In genomic region chr10:62710182-62710581, GRCh38 we compare ENCODE assay signal across 18 cellular contexts.
DNase-seq lines count a peak whose midpoint lies in the region; ATAC-seq and TF ChIP-seq lines count a peak whose summit lies in the region.
"Had no signal": no experiment of that assay in that cellular context is flagged by ENCODE, and none has a peak within 500 bp of the region (broad histone marks: within the 10 kb centered on the region; RNA-seq: fewer than 3 reads in every experiment).

No MANE protein-coding gene starts in this region.

- no peak overlapping the region for H3K27ac Mint-ChIP-seq in Calu3 (ENCODE audit: unreplicated experiment)
- H3K27ac Mint-ChIP-seq: activated T-cell treated with anti-CD3 and anti-CD28 coated beads, Interleukin-2, amount 50 U/mL, for 72 hours had no signal

- H3K4me1 Mint-ChIP-seq in Calu3 (ENCODE audit: low read depth, unreplicated experiment): peaks cover 18% of the 10 kb centered on the region

- ATAC-seq in GM19324 (IDR thresholded peaks at IDR 0.05; ENCODE audit: low FRiP score, unreplicated experiment): peak; percentile 41
- peak; percentile 48 for ATAC-seq in HG02981 (IDR thresholded peaks at IDR 0.05; ENCODE audit: unreplicated experiment)
- ATAC-seq: activated T-cell treated with anti-CD3 and anti-CD28 coated beads, Interleukin-2, amount 50 U/mL, for 72 hours; heart left ventricle had no signal

- no TSS peak for BruUV-seq in Calu3 (replicated peaks; lab: Mats Ljungman, UMichigan)

- no peak for TF ChIP-seq CTCF in Calu3 (IDR thresholded peaks at IDR 0.05; ENCODE audit: unreplicated experiment)

- no peaks in the 10 kb centered on the region for H3K36me3 Mint-ChIP-seq in Calu3 (ENCODE audit: insufficient read depth, unreplicated experiment)

- H3K4me3 Mint-ChIP-seq in Calu3 (ENCODE audit: low read depth, unreplicated experiment): no peak overlapping the region
- H3K4me3 Mint-ChIP-seq: activated naive CD8-positive, alpha-beta T cell treated with anti-CD3 and anti-CD28 coated beads, Interleukin-2, amount 10 ng/mL, durations not matched to agents 7 days and 5 days; activated T-cell treated with anti-CD3 and anti-CD28 coated beads, Interleukin-2, amount 50 U/mL, for 72 hours had no signal

- H3K9me3 Mint-ChIP-seq in Calu3 (ENCODE audit: low read depth, unreplicated experiment): peaks cover 12% of the 10 kb centered on the region

- DNase-seq in NOMO-1 treated with DMSO at 0.1 percent for 48 hours (lab: John Stamatoyannopoulos, UW; ENCODE audit: unreplicated experiment) (peak; percentile 86), Calu3 (no peak), HPDE6-E6E7 (ENCODE audit: extremely low spot score) (no peak), glomerular visceral epithelial cell (ENCODE audit: extremely low spot score) (no peak)
- no peak for DNase-seq in stimulated activated CD4-positive, alpha-beta T cell treated with anti-CD3 and anti-CD28 coated beads, Interleukin-4, amount 100 ng/mL, for 1 hour
- DNase-seq: activated CD4-positive, alpha-beta T cell treated with anti-CD3 and anti-CD28 coated beads, Interleukin-2, amount 50 U/mL, for 48 hours; activated naive CD8-positive, alpha-beta T cell treated with anti-CD3 and anti-CD28 coated beads, Interleukin-2, amount 10 ng/mL, durations not matched to agents 7 days and 5 days; activated T-cell treated with anti-CD3 and anti-CD28 coated beads, Interleukin-2, amount 50 U/mL, for 72 hours; DMS79 treated with DMSO at 0.1 percent for 48 hours; dorsolateral prefrontal cortex; esophagus squamous epithelium; GM23248; heart left ventricle; IMR-90; NCI-H1092 treated with DMSO at 0.1 percent for 48 hours; NCI-H2227 treated with DMSO at 0.1 percent for 48 hours had no signal

- CTCF ChIA-PET in Calu3 (lab: Charles Lee): no interaction called here

- no peaks in the 10 kb centered on the region for H3K27me3 Mint-ChIP-seq in Calu3 (ENCODE audit: unreplicated experiment)

- intact Hi-C loops in Calu3 (cut with micrococcal nuclease; ENCODE audit: unreplicated experiment): no loop called here
